Comparison of ENCODE assay signal across 1 cellular context in genomic region chr12:101940400-101940950, GRCh38.
TF ChIP-seq lines count a peak whose summit lies in the region.

No MANE protein-coding gene starts in this region.

TF ChIP-seq in GM23338, 12 proteins besides CTCF, POLR2A, EP300 and RAD21 (continued from another document):
- no peak for TF ChIP-seq ZNF462 (CRISPR knock-in tag; IDR thresholded peaks at IDR 0.05)
- no peak for TF ChIP-seq ZNF331 (CRISPR knock-in tag; IDR thresholded peaks at IDR 0.05; ENCODE audit: low read depth)
- no peak for TF ChIP-seq ZNF114 (CRISPR knock-in tag; IDR thresholded peaks at IDR 0.05)
- TF ChIP-seq REST (IDR thresholded peaks at IDR 0.05; ENCODE audit: unreplicated experiment) = no peak
- TF ChIP-seq CREB1 (CRISPR knock-in tag; IDR thresholded peaks at IDR 0.05; ENCODE audit: low read depth) = no peak
